In the genomic region with DNA sequence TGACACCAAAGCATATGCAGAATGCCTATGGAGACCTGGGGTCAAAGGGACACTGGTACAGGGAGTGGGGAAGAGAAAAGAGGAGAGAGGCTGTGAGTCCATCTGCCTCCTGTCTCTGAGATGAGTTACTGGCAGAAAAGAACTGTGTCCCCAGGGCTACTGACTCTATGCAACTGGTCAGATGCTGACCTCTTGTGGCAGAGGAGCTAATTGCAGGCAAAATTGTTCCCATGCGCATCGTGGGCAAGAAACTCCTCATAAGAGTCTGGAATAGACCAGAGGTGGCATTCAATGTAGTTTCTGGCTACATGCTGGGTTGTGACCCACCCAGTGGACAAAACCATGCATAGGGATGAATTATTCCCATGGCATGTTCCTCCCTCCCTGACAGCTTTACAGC, we compare ENCODE assay signal across 10 cellular contexts. TPM values are rescaled to one million over a fixed set of nuclear protein-coding genes. Genes with fewer than 3 reads are reported as not detected.
DNase-seq lines count a peak whose midpoint lies in the region; ATAC-seq and TF ChIP-seq lines count a peak whose summit lies in the region.
"Had no signal": no experiment of that assay in that cellular context is flagged by ENCODE, and none has a peak within 500 bp of the region (broad histone marks: within the 10 kb centered on the region; RNA-seq: fewer than 3 reads in every experiment).

No MANE protein-coding gene starts in this region.

- no peaks in the 10 kb centered on the region for H3K9me3 ChIP-seq in SK-N-MC (ENCODE audit: low read depth, low read length)
- H3K9me3 ChIP-seq: ovary had no signal

- H3K27ac ChIP-seq in SK-N-MC (no peak overlapping the region), temporal lobe (ENCODE audit: low read depth, low read length) (peak overlapping the region; percentile 100)
- H3K27ac ChIP-seq: ovary had no signal

- ATAC-seq in HG03439 (IDR thresholded peaks at IDR 0.05; ENCODE audit: unreplicated experiment), result no peak
- ATAC-seq in GM18505 (IDR thresholded peaks at IDR 0.05; ENCODE audit: unreplicated experiment), result no peak

- TF ChIP-seq POLR2A in GM18505 (IDR thresholded peaks at IDR 0.05; ENCODE audit: borderline replicate concordance, extremely low read depth, insufficient read depth, insufficient read length), result no peak

- peaks cover 16% of the 10 kb centered on the region for H3K27me3 Mint-ChIP-seq in activated naive CD4-positive, alpha-beta T cell treated with anti-CD3 and anti-CD28 coated beads, Interleukin-2, amount 10 ng/mL, durations not matched to agents 7 days and 5 days

- DNase-seq in activated naive CD4-positive, alpha-beta T cell treated with anti-CD3 and anti-CD28 coated beads, Interleukin-2, amount 10 ng/mL, durations not matched to agents 7 days and 5 days, result peak; percentile 54
- no peak for DNase-seq in activated naive CD4-positive, alpha-beta T cell (lab: John Stamatoyannopoulos, UW)
- DNase-seq in SK-N-MC (ENCODE audit: low read depth, low spot score) (peak; percentile 42), fibroblast of pulmonary artery (ENCODE audit: low read depth) (no peak), dedifferentiated amniotic fluid mesenchymal stem cell (ENCODE audit: extremely low spot score) (no peak)
- DNase-seq: activated naive CD8-positive, alpha-beta T cell treated with anti-CD3 and anti-CD28 coated beads, Interleukin-2, amount 10 ng/mL, durations not matched to agents 7 days and 5 days; ovary had no signal

- H3K27ac Mint-ChIP-seq in activated naive CD4-positive, alpha-beta T cell treated with anti-CD3 and anti-CD28 coated beads, Interleukin-2, amount 10 ng/mL, durations not matched to agents 7 days and 5 days, result no peak overlapping the region
- H3K27ac Mint-ChIP-seq: activated naive CD8-positive, alpha-beta T cell treated with anti-CD3 and anti-CD28 coated beads, Interleukin-2, amount 10 ng/mL, durations not matched to agents 7 days and 5 days had no signal

- H3K36me3 ChIP-seq in SK-N-MC (ENCODE audit: insufficient read depth, low read length), result no peaks in the 10 kb centered on the region
- H3K36me3 ChIP-seq: ovary had no signal

- H3K36me3 Mint-ChIP-seq in activated naive CD4-positive, alpha-beta T cell treated with anti-CD3 and anti-CD28 coated beads, Interleukin-2, amount 10 ng/mL, durations not matched to agents 7 days and 5 days, result no peaks in the 10 kb centered on the region
- H3K36me3 Mint-ChIP-seq: activated naive CD8-positive, alpha-beta T cell treated with anti-CD3 and anti-CD28 coated beads, Interleukin-2, amount 10 ng/mL, durations not matched to agents 7 days and 5 days had no signal

- H3K9me3 Mint-ChIP-seq in activated naive CD4-positive, alpha-beta T cell treated with anti-CD3 and anti-CD28 coated beads, Interleukin-2, amount 10 ng/mL, durations not matched to agents 7 days and 5 days, result peaks cover 12% of the 10 kb centered on the region

- H3K9ac ChIP-seq in SK-N-MC (ENCODE audit: insufficient read length), result no peak overlapping the region

- TF ChIP-seq CTCF in fibroblast of pulmonary artery (IDR thresholded peaks at IDR 0.05; ENCODE audit: low read length, missing control alignments), result peak; percentile 46

- CTCF ChIA-PET in activated naive CD4-positive, alpha-beta T cell treated with anti-CD3 and anti-CD28 coated beads, Interleukin-2, amount 10 ng/mL, durations not matched to agents 7 days and 5 days (lab: Charles Lee), result interaction anchor here (1.0 to 2.3 kb wide), 6 partner anchors 8 to 17 kb away, joined by 3 to 15 read pairs (median 3); no protein-coding TSS in a partner anchor

- no peak overlapping the region for H3K4me3 Mint-ChIP-seq in activated naive CD4-positive, alpha-beta T cell treated with anti-CD3 and anti-CD28 coated beads, Interleukin-2, amount 10 ng/mL, durations not matched to agents 7 days and 5 days
- H3K4me3 Mint-ChIP-seq: activated naive CD8-positive, alpha-beta T cell treated with anti-CD3 and anti-CD28 coated beads, Interleukin-2, amount 10 ng/mL, durations not matched to agents 7 days and 5 days had no signal

- peaks cover 14% of the 10 kb centered on the region for H3K4me1 Mint-ChIP-seq in activated naive CD4-positive, alpha-beta T cell treated with anti-CD3 and anti-CD28 coated beads, Interleukin-2, amount 10 ng/mL, durations not matched to agents 7 days and 5 days

- H3K4me3 ChIP-seq in SK-N-MC, result no peak overlapping the region
- H3K4me3 ChIP-seq in fibroblast of pulmonary artery (replicated peaks; ENCODE audit: low read depth, low read length), result no peak overlapping the region
- H3K4me3 ChIP-seq: ovary had no signal

RNA-seq across cellular contexts. Expression of gene MLKL, which starts 26.1 kb away (rescaled TPM):
- 0.74 TPM for total RNA-seq in temporal lobe

RNA-seq across cellular contexts. Expression of gene FA2H, which starts 47.9 kb away (rescaled TPM):
- total RNA-seq in temporal lobe, result 0.49 TPM
- total RNA-seq: activated naive CD8-positive, alpha-beta T cell treated with anti-CD3 and anti-CD28 coated beads, Interleukin-2, amount 10 ng/mL, durations not matched to agents 7 days and 5 days had no signal

Comparison
In these comparisons a context has a peak if more than half of its experiments do, and no peak if none do; other contexts are left out.
1. DNase-seq: peak in activated naive CD4-positive, alpha-beta T cell treated with anti-CD3 and anti-CD28 coated beads, Interleukin-2, amount 10 ng/mL, durations not matched to agents 7 days and 5 days (single experiment) and SK-N-MC (single experiment); none in activated naive CD4-positive, alpha-beta T cell (0 of 4), fibroblast of pulmonary artery (single experiment) and dedifferentiated amniotic fluid mesenchymal stem cell (single experiment).